In the genomic region with DNA sequence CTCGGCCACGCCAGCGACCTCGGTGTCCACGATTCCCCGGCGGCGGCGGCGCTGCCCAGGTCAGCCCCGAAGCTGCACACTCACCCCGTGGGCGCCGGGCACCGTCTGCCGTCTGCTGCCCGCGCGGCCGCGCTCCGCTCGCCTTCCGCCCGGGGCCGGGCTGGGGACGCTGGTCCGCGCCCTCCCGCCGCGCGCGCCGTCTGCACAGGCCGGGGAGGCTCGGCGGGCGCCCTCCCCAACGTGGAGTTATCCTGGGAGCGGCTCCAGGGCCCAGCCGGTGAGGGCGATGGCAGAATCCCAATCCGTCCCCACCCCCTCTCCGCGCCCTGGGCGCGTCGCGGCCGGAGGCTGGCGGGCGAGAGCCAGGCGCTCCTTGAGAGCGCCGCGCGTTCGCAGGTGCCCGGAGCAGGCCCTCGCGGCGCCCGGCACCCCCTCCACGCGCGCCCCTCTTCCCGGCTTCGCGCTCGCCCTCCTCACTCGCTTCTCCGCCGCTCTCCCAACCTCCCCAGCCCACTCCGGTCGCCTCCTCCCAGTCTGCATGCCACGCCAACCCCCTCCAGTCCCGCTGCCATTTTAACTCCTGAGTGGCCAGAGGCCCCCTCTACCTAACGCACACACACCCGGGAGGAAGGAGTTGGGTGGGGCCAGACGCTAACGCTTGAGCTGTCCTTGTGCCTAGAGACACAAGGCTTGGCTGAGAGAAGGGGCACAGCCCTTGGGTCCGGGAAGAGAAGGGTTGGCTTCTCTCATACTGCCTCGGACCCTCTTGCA, we compare ENCODE assay signal across 9 cellular contexts. TPM values are rescaled to one million over a fixed set of nuclear protein-coding genes. Genes with fewer than 3 reads are reported as not detected.
A peak's percentile ranks its signal among the peaks of the same experiment; 100 is the strongest.
DNase-seq lines count a peak whose midpoint lies in the region; ATAC-seq and TF ChIP-seq lines count a peak whose summit lies in the region.
"Had no signal": no experiment of that assay in that cellular context is flagged by ENCODE, and none has a peak within 500 bp of the region (broad histone marks: within the 10 kb centered on the region; RNA-seq: fewer than 3 reads in every experiment).

A gene (minus strand): TSS at position 503 of the 771 bp plus-strand sequence. CDS start 65,746 bp downstream, outside the sequence.

- intact Hi-C loops in activated CD4-positive, alpha-beta T cell treated with anti-CD3 and anti-CD28 coated beads, Interleukin-2, amount 10 ng/mL, durations not matched to agents 24 days and 14 days (cut with micrococcal nuclease) = no loop called here

- peak; percentile 27 for ATAC-seq in activated naive CD8-positive, alpha-beta T cell treated with anti-CD3 and anti-CD28 coated beads, Interleukin-2, amount 50 U/mL, for 24 hours
- peak; percentile 20 for ATAC-seq in stimulated activated naive CD8-positive, alpha-beta T cell treated with anti-CD3 and anti-CD28 coated beads, Interleukin-15, Interleukin-2, amounts not matched to agents 100 U/mL and 50 U/mL, for 24 hours
- ATAC-seq in HG02852 (IDR thresholded peaks at IDR 0.05; ENCODE audit: unreplicated experiment) = no peak
- no peak for ATAC-seq in GM19395 (IDR thresholded peaks at IDR 0.05; ENCODE audit: unreplicated experiment)

- TF ChIP-seq CTCF in HFFc6 (IDR thresholded peaks at IDR 0.05) = no peak

- DNase-seq in activated CD4-positive, alpha-beta T cell treated with anti-CD3 and anti-CD28 coated beads, Interleukin-2, amount 10 ng/mL, durations not matched to agents 24 days and 14 days = no peak
- DNase-seq in activated CD4-positive, alpha-beta T cell treated with anti-CD3 and anti-CD28 coated beads for 4 hours = no peak
- no peak for DNase-seq in activated naive CD8-positive, alpha-beta T cell treated with anti-CD3 and anti-CD28 coated beads, Interleukin-2, amount 50 U/mL, for 24 hours
- DNase-seq in islet precursor cell = peak; percentile 62
- DNase-seq in stimulated activated naive CD8-positive, alpha-beta T cell treated with anti-CD3 and anti-CD28 coated beads, Interleukin-15, Interleukin-2, amounts not matched to agents 100 U/mL and 50 U/mL, for 24 hours = no peak
- DNase-seq in HFFc6 = no peak

- H3K4me1 Mint-ChIP-seq in activated CD4-positive, alpha-beta T cell treated with anti-CD3 and anti-CD28 coated beads, Interleukin-2, amount 10 ng/mL, durations not matched to agents 24 days and 14 days = peaks cover 7% of the 10 kb centered on the region
- peaks cover 11% of the 10 kb centered on the region for H3K4me1 Mint-ChIP-seq in activated naive CD8-positive, alpha-beta T cell treated with anti-CD3 and anti-CD28 coated beads, Interleukin-2, amount 50 U/mL, for 24 hours
- no peaks in the 10 kb centered on the region for H3K4me1 Mint-ChIP-seq in HFFc6 (ENCODE audit: low read depth)

- no peaks in the 10 kb centered on the region for H3K36me3 Mint-ChIP-seq in activated CD4-positive, alpha-beta T cell treated with anti-CD3 and anti-CD28 coated beads, Interleukin-2, amount 10 ng/mL, durations not matched to agents 24 days and 14 days (ENCODE audit: low read depth)
- H3K36me3 Mint-ChIP-seq in activated naive CD8-positive, alpha-beta T cell treated with anti-CD3 and anti-CD28 coated beads, Interleukin-2, amount 50 U/mL, for 24 hours (ENCODE audit: low read depth) = no peaks in the 10 kb centered on the region
- H3K36me3 Mint-ChIP-seq in HFFc6 (ENCODE audit: low read depth) = no peaks in the 10 kb centered on the region

- H3K4me3 Mint-ChIP-seq in activated CD4-positive, alpha-beta T cell treated with anti-CD3 and anti-CD28 coated beads, Interleukin-2, amount 10 ng/mL, durations not matched to agents 24 days and 14 days = peak within 1 kb of the TSS; percentile 72
- H3K4me3 Mint-ChIP-seq in activated naive CD8-positive, alpha-beta T cell treated with anti-CD3 and anti-CD28 coated beads, Interleukin-2, amount 50 U/mL, for 24 hours = peak within 1 kb of the TSS; percentile 59
- H3K4me3 Mint-ChIP-seq in HFFc6 = no peak within 1 kb of the TSS

- no peak within 1 kb of the TSS for H3K27ac Mint-ChIP-seq in activated CD4-positive, alpha-beta T cell treated with anti-CD3 and anti-CD28 coated beads, Interleukin-2, amount 10 ng/mL, durations not matched to agents 24 days and 14 days
- H3K27ac Mint-ChIP-seq in activated naive CD8-positive, alpha-beta T cell treated with anti-CD3 and anti-CD28 coated beads, Interleukin-2, amount 50 U/mL, for 24 hours = no peak within 1 kb of the TSS
- H3K27ac Mint-ChIP-seq in HFFc6 = no peak within 1 kb of the TSS

- peaks cover 55% of the 10 kb centered on the region for H3K27me3 Mint-ChIP-seq in activated CD4-positive, alpha-beta T cell treated with anti-CD3 and anti-CD28 coated beads, Interleukin-2, amount 10 ng/mL, durations not matched to agents 24 days and 14 days
- H3K27me3 Mint-ChIP-seq in activated naive CD8-positive, alpha-beta T cell treated with anti-CD3 and anti-CD28 coated beads, Interleukin-2, amount 50 U/mL, for 24 hours = peaks cover 38% of the 10 kb centered on the region
- peaks cover 58% of the 10 kb centered on the region for H3K27me3 Mint-ChIP-seq in HFFc6 (ENCODE audit: insufficient read depth)

- H3K9me3 Mint-ChIP-seq in activated CD4-positive, alpha-beta T cell treated with anti-CD3 and anti-CD28 coated beads, Interleukin-2, amount 10 ng/mL, durations not matched to agents 24 days and 14 days = no peaks in the 10 kb centered on the region
- H3K9me3 Mint-ChIP-seq in activated naive CD8-positive, alpha-beta T cell treated with anti-CD3 and anti-CD28 coated beads, Interleukin-2, amount 50 U/mL, for 24 hours = no peaks in the 10 kb centered on the region
- no peaks in the 10 kb centered on the region for H3K9me3 Mint-ChIP-seq in HFFc6

RNA-seq across cellular contexts. Expression of the gene that starts here (rescaled TPM):
- 0.05 TPM in 1 of 2 replicates, not detected in the other for total RNA-seq in activated CD4-positive, alpha-beta T cell treated with anti-CD3 and anti-CD28 coated beads, Interleukin-2, amount 10 ng/mL, durations not matched to agents 24 days and 14 days
- not detected for total RNA-seq in HFFc6 (2021; fragmentation: NEBNext Ultra II Directional; extraction: Animal tissue kit (Norgen Biotek cat#: 25700))
- total RNA-seq: SK-MEL-5 had no signal

Comparison
In these comparisons a context has a peak if more than half of its experiments do, and no peak if none do; other contexts are left out.
1. ATAC-seq: peak in activated naive CD8-positive, alpha-beta T cell treated with anti-CD3 and anti-CD28 coated beads, Interleukin-2, amount 50 U/mL, for 24 hours (single experiment) and stimulated activated naive CD8-positive, alpha-beta T cell treated with anti-CD3 and anti-CD28 coated beads, Interleukin-15, Interleukin-2, amounts not matched to agents 100 U/mL and 50 U/mL, for 24 hours (single experiment); none in HG02852 (single experiment) and GM19395 (single experiment).